In genomic region chr14:33588771-33589170, GRCh38 we compare ENCODE assay signal across 32 cellular contexts.
"Had no signal": no experiment of that assay in that cellular context is flagged by ENCODE, and none has a peak within 500 bp of the region (broad histone marks: within the 10 kb centered on the region; RNA-seq: fewer than 3 reads in every experiment).

No MANE protein-coding gene starts in this region.

- DNase-seq: activated B cell treated with CpG ODN at 0.5 μM for 24 hours; activated CD4-positive, alpha-beta memory T cell treated with anti-CD3 and anti-CD28 coated beads for 36 hours; activated CD4-positive, alpha-beta T cell treated with anti-CD3 and anti-CD28 coated beads for 48 hours; activated CD8-positive, alpha-beta memory T cell treated with anti-CD3 and anti-CD28 coated beads, Interleukin-2, amount 10 ng/mL, durations not matched to agents 7 days and 5 days; activated CD8-positive, alpha-beta memory T cell treated with anti-CD3 and anti-CD28 coated beads, Interleukin-2, amount 50 U/mL, for 4 hours; activated CD8-positive, alpha-beta T cell treated with anti-CD3 and anti-CD28 coated beads, Interleukin-2, amount 10 ng/mL, durations not matched to agents 7 days and 5 days; activated effector memory CD4-positive, alpha-beta T cell treated with anti-CD3 and anti-CD28 coated beads, Interleukin-2, amount 50 U/mL, for 16 hours; activated naive CD4-positive, alpha-beta T cell treated with anti-CD3 and anti-CD28 coated beads for 36 hours; activated naive CD8-positive, alpha-beta T cell treated with anti-CD3 and anti-CD28 coated beads for 36 hours; activated naive CD8-positive, alpha-beta T cell treated with anti-CD3 and anti-CD28 coated beads, Interleukin-2, amount 50 U/mL, for 24 hours; activated T-cell treated with anti-CD3 and anti-CD28 coated beads, Interleukin-2, amount 50 U/mL, for 1 hour; activated T-cell treated with anti-CD3 and anti-CD28 coated beads, Interleukin-2, amount 50 U/mL, for 48 hours; amygdala; aorta; dorsolateral prefrontal cortex; effector memory CD4-positive, alpha-beta T cell; gastrocnemius medialis; glutamatergic neuron; heart left ventricle; T-helper 1 cell; T-helper 17 cell; WERI-Rb-1 had no signal

- H3K27me3 Mint-ChIP-seq: activated B cell treated with CpG ODN at 0.5 μM for 24 hours; activated CD4-positive, alpha-beta memory T cell treated with anti-CD3 and anti-CD28 coated beads for 36 hours; activated CD8-positive, alpha-beta memory T cell treated with anti-CD3 and anti-CD28 coated beads, Interleukin-2, amount 10 ng/mL, durations not matched to agents 7 days and 5 days; activated naive CD8-positive, alpha-beta T cell treated with anti-CD3 and anti-CD28 coated beads for 36 hours; central memory CD8-positive, alpha-beta T cell; dendritic cell treated with granulocyte-macrophage colony-stimulating factor and Interleukin-4, amounts not matched to agents 40 ng/mL and 50 ng/mL, for 4 days had no signal

- H3K4me1 ChIP-seq: adrenal gland, gastrocnemius medialis, heart left ventricle had no signal

- H3K4me3 ChIP-seq: adrenal gland, body of pancreas, coronary artery, dorsolateral prefrontal cortex, gastrocnemius medialis, heart left ventricle had no signal

- H3K36me3 Mint-ChIP-seq: activated CD4-positive, alpha-beta memory T cell treated with anti-CD3 and anti-CD28 coated beads for 36 hours; activated CD8-positive, alpha-beta memory T cell treated with anti-CD3 and anti-CD28 coated beads, Interleukin-2, amount 10 ng/mL, durations not matched to agents 7 days and 5 days; activated naive CD4-positive, alpha-beta T cell treated with anti-CD3 and anti-CD28 coated beads, Interleukin-2, amount 50 U/mL, for 24 hours; activated naive CD8-positive, alpha-beta T cell treated with anti-CD3 and anti-CD28 coated beads for 36 hours had no signal

- H3K36me3 ChIP-seq: adrenal gland, gastrocnemius medialis, heart left ventricle, WERI-Rb-1 had no signal

- H3K27me3 ChIP-seq: adrenal gland, body of pancreas, dorsolateral prefrontal cortex, gastrocnemius medialis, heart left ventricle had no signal

- H3K27ac Mint-ChIP-seq: activated B cell treated with CpG ODN at 0.5 μM for 24 hours; activated CD4-positive, alpha-beta memory T cell treated with anti-CD3 and anti-CD28 coated beads for 36 hours; activated CD8-positive, alpha-beta memory T cell treated with anti-CD3 and anti-CD28 coated beads, Interleukin-2, amount 10 ng/mL, durations not matched to agents 7 days and 5 days; activated CD8-positive, alpha-beta T cell treated with anti-CD3 and anti-CD28 coated beads, Interleukin-2, amount 10 ng/mL, durations not matched to agents 7 days and 5 days; activated naive CD4-positive, alpha-beta T cell treated with anti-CD3 and anti-CD28 coated beads for 36 hours; activated naive CD4-positive, alpha-beta T cell treated with anti-CD3 and anti-CD28 coated beads, Interleukin-2, amount 50 U/mL, for 24 hours; activated naive CD8-positive, alpha-beta T cell treated with anti-CD3 and anti-CD28 coated beads for 36 hours; activated naive CD8-positive, alpha-beta T cell treated with anti-CD3 and anti-CD28 coated beads, Interleukin-2, amount 50 U/mL, for 24 hours; activated T-helper 1 cell treated with anti-CD3 and anti-CD28 coated beads, Interleukin-12 subunit alpha, Interleukin-12 subunit beta, Interleukin-2, Interleukin-4 antibody, amounts not matched to agents 30 ng/mL and 10 ng/mL and 1 ng/mL, durations not matched to agents 14 hours and 24 hours and 36 hours; activated T-helper 2 cell treated with anti-CD3 and anti-CD28 coated beads, Interferon-gamma antibody, Interleukin-2, Interleukin-4, amounts not matched to agents 10 μg/mL and 5 μg/mL and 100 μg/mL, durations not matched to agents 14 hours and 24 hours and 36 hours; dendritic cell treated with granulocyte-macrophage colony-stimulating factor and Interleukin-4, amounts not matched to agents 40 ng/mL and 50 ng/mL, for 4 days; T-helper 17 cell; T-helper 2 cell treated with Interferon-gamma antibody and Interleukin-4, amounts not matched to agents 5 μg/mL and 100 μg/mL, for 36 hours had no signal

- H3K4me1 Mint-ChIP-seq: activated B cell treated with CpG ODN at 0.5 μM for 24 hours; activated CD8-positive, alpha-beta memory T cell treated with anti-CD3 and anti-CD28 coated beads, Interleukin-2, amount 10 ng/mL, durations not matched to agents 7 days and 5 days; activated naive CD4-positive, alpha-beta T cell treated with anti-CD3 and anti-CD28 coated beads, Interleukin-2, amount 50 U/mL, for 24 hours; activated naive CD8-positive, alpha-beta T cell treated with anti-CD3 and anti-CD28 coated beads for 36 hours; activated naive CD8-positive, alpha-beta T cell treated with anti-CD3 and anti-CD28 coated beads, Interleukin-2, amount 50 U/mL, for 24 hours; central memory CD8-positive, alpha-beta T cell; T-helper 17 cell had no signal

- H3K4me3 Mint-ChIP-seq: activated B cell treated with CpG ODN at 0.5 μM for 24 hours; activated CD4-positive, alpha-beta memory T cell treated with anti-CD3 and anti-CD28 coated beads for 36 hours; activated CD8-positive, alpha-beta memory T cell treated with anti-CD3 and anti-CD28 coated beads, Interleukin-2, amount 10 ng/mL, durations not matched to agents 7 days and 5 days; activated CD8-positive, alpha-beta T cell treated with anti-CD3 and anti-CD28 coated beads, Interleukin-2, amount 10 ng/mL, durations not matched to agents 7 days and 5 days; activated naive CD4-positive, alpha-beta T cell treated with anti-CD3 and anti-CD28 coated beads for 36 hours; activated naive CD4-positive, alpha-beta T cell treated with anti-CD3 and anti-CD28 coated beads, Interleukin-2, amount 50 U/mL, for 24 hours; activated naive CD8-positive, alpha-beta T cell treated with anti-CD3 and anti-CD28 coated beads for 36 hours; activated naive CD8-positive, alpha-beta T cell treated with anti-CD3 and anti-CD28 coated beads, Interleukin-2, amount 50 U/mL, for 24 hours; activated T-helper 1 cell treated with anti-CD3 and anti-CD28 coated beads, Interleukin-12 subunit alpha, Interleukin-12 subunit beta, Interleukin-2, Interleukin-4 antibody, amounts not matched to agents 30 ng/mL and 10 ng/mL and 1 ng/mL, durations not matched to agents 14 hours and 24 hours and 36 hours; central memory CD8-positive, alpha-beta T cell; dendritic cell treated with granulocyte-macrophage colony-stimulating factor and Interleukin-4, amounts not matched to agents 40 ng/mL and 50 ng/mL, for 4 days; T-helper 17 cell; T-helper 2 cell treated with Interferon-gamma antibody and Interleukin-4, amounts not matched to agents 5 μg/mL and 100 μg/mL, for 36 hours had no signal

- H3K9me3 Mint-ChIP-seq: activated B cell treated with CpG ODN at 0.5 μM for 24 hours; activated CD4-positive, alpha-beta memory T cell treated with anti-CD3 and anti-CD28 coated beads for 36 hours; activated naive CD4-positive, alpha-beta T cell treated with anti-CD3 and anti-CD28 coated beads for 36 hours; activated naive CD8-positive, alpha-beta T cell treated with anti-CD3 and anti-CD28 coated beads for 36 hours; activated naive CD8-positive, alpha-beta T cell treated with anti-CD3 and anti-CD28 coated beads, Interleukin-2, amount 50 U/mL, for 24 hours; activated T-helper 1 cell treated with anti-CD3 and anti-CD28 coated beads, Interleukin-12 subunit alpha, Interleukin-12 subunit beta, Interleukin-2, Interleukin-4 antibody, amounts not matched to agents 30 ng/mL and 10 ng/mL and 1 ng/mL, durations not matched to agents 14 hours and 24 hours and 36 hours; activated T-helper 2 cell treated with anti-CD3 and anti-CD28 coated beads, Interferon-gamma antibody, Interleukin-2, Interleukin-4, amounts not matched to agents 10 μg/mL and 5 μg/mL and 100 μg/mL, durations not matched to agents 14 hours and 24 hours and 36 hours; dendritic cell treated with granulocyte-macrophage colony-stimulating factor and Interleukin-4, amounts not matched to agents 40 ng/mL and 50 ng/mL, for 4 days; T-helper 2 cell treated with Interferon-gamma antibody and Interleukin-4, amounts not matched to agents 5 μg/mL and 100 μg/mL, for 36 hours had no signal

- ATAC-seq: activated CD4-positive, CD25-positive, alpha-beta regulatory T cell treated with anti-CD3 and anti-CD28 coated beads, Interleukin-2, amount 50 U/mL, for 24 hours; activated CD8-positive, alpha-beta memory T cell treated with anti-CD3 and anti-CD28 coated beads, Interleukin-2, amount 10 ng/mL, durations not matched to agents 7 days and 5 days; activated CD8-positive, alpha-beta T cell treated with anti-CD3 and anti-CD28 coated beads, Interleukin-2, amount 10 ng/mL, durations not matched to agents 7 days and 5 days; activated naive CD8-positive, alpha-beta T cell treated with anti-CD3 and anti-CD28 coated beads, Interleukin-2, amount 50 U/mL, for 24 hours; gastrocnemius medialis; heart left ventricle; T-helper 17 cell had no signal

- H3K9me3 ChIP-seq: adrenal gland, body of pancreas, gastrocnemius medialis, heart left ventricle had no signal

- H3K27ac ChIP-seq: adrenal gland, body of pancreas, coronary artery, dorsolateral prefrontal cortex, gastrocnemius medialis, heart left ventricle, WERI-Rb-1 had no signal
